Comparison of ENCODE assay signal across 3 cellular contexts in the genomic region with DNA sequence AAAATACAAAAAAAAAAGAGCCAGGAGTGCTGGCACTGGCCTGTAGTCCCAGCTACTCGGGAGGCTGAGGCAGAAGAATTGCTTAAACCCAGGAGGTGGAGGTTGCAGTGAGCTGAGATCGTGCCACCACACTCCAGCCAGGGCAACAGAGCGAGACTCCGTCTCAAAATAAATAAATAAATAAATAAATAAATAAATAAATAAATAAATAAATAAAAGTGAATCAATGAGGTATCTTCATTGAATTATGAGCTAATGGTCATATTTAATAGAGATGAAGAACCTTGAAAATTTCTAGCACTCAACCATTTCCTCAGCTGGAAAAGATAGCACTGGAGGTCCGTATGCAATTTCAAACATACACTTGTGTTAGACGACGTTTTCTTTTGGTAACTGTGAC. TPM values are rescaled to one million over a fixed set of nuclear protein-coding genes. Genes with fewer than 3 reads are reported as not detected.
"Had no signal": no experiment of that assay in that cellular context is flagged by ENCODE, and none has a peak within 500 bp of the region (broad histone marks: within the 10 kb centered on the region; RNA-seq: fewer than 3 reads in every experiment).

No MANE protein-coding gene starts in this region.

RNA-seq across cellular contexts. Expression of gene CDK15, which starts 41.9 kb away (rescaled TPM):
- total RNA-seq: dermis blood vessel endothelial cell, dermis microvascular lymphatic vessel endothelial cell, endothelial cell of umbilical vein had no signal
- polyA plus RNA-seq: endothelial cell of umbilical vein had no signal
